ENCODE assay signal across 21 cellular contexts in genomic region chr7:151889406-151890354, GRCh38. TPM values are rescaled to one million over a fixed set of nuclear protein-coding genes. Genes with fewer than 3 reads are reported as not detected.
DNase-seq lines count a peak whose midpoint lies in the region; ATAC-seq and TF ChIP-seq lines count a peak whose summit lies in the region.
"Had no signal": no experiment of that assay in that cellular context is flagged by ENCODE, and none has a peak within 500 bp of the region (broad histone marks: within the 10 kb centered on the region; RNA-seq: fewer than 3 reads in every experiment).

No MANE protein-coding gene starts in this region.

- no peak overlapping the region for H2BK120ac ChIP-seq in neuronal stem cell (ENCODE audit: low read depth, low read length)

- TF ChIP-seq POLR2A in transverse colon (IDR thresholded peaks at IDR 0.05): no peak

- H3K27ac Mint-ChIP-seq in CD14-positive monocyte (peak overlapping the region in 4 of 7 donors; percentile 25 to 46 (median 31)), endodermal cell (no peak overlapping the region)
- H3K27ac Mint-ChIP-seq: HFFc6 had no signal

- no peak overlapping the region for H3K4ac ChIP-seq in neuronal stem cell (ENCODE audit: low read length)

- H3K4me3 ChIP-seq in WERI-Rb-1 (ENCODE audit: low read depth, low read length) (no peak overlapping the region), endodermal cell (ENCODE audit: low read length) (no peak overlapping the region), neuronal stem cell (ENCODE audit: low read length in 2 of 2) (peak overlapping the region in 1 of 2 donors; percentile 42), transverse colon (no peak overlapping the region)
- H3K4me3 ChIP-seq: GM23248, MG63 had no signal

- no peak for DNase-seq in CD14-positive monocyte (ENCODE audit: low spot score)
- peak; percentile 1 for DNase-seq in WERI-Rb-1
- peak; percentile 38 for DNase-seq in endodermal cell
- no peak for DNase-seq in neuronal stem cell (ENCODE audit: low spot score)
- DNase-seq in cortex of kidney (lab: John Stamatoyannopoulos, UW): no peak
- no peak for DNase-seq in inferior parietal cortex (ENCODE audit: extremely low spot score)
- DNase-seq in transverse colon: no peak
- DNase-seq: ACHN; CD4-positive, alpha-beta memory T cell; GM23248; HFFc6; Karpas-422; MG63; NCI-H1092; NCI-H146; NCI-H2081 treated with DMSO at 0.1 percent for 48 hours; NCI-H226; NCI-H524 treated with DMSO at 0.1 percent for 48 hours; SHP77 had no signal

- no peak overlapping the region for H3K4me2 ChIP-seq in neuronal stem cell (ENCODE audit: insufficient read depth, low read length, poor library complexity, severe bottlenecking)

- no peak overlapping the region for H4K8ac ChIP-seq in neuronal stem cell (ENCODE audit: low read depth, low read length)

- H3K4me3 Mint-ChIP-seq in CD14-positive monocyte: no peak overlapping the region
- no peak overlapping the region for H3K4me3 Mint-ChIP-seq in endodermal cell
- H3K4me3 Mint-ChIP-seq: CD4-positive, alpha-beta memory T cell; HFFc6 had no signal

- H3K27me3 Mint-ChIP-seq in CD14-positive monocyte (ENCODE audit: low read depth in 3 of 3): peaks cover 14 to 22% (median 18%) of the 10 kb centered on the region in 3 donors
- peaks cover 51% of the 10 kb centered on the region for H3K27me3 Mint-ChIP-seq in endodermal cell (ENCODE audit: insufficient read depth)

- peaks cover 16% of the 10 kb centered on the region for H3K4me1 Mint-ChIP-seq in CD14-positive monocyte
- H3K4me1 Mint-ChIP-seq in endodermal cell: no peaks in the 10 kb centered on the region

- no peak overlapping the region for H4K91ac ChIP-seq in neuronal stem cell (ENCODE audit: low read depth, low read length, poor library complexity)

- no peak overlapping the region for H3K14ac ChIP-seq in neuronal stem cell (ENCODE audit: low read length)

- in situ Hi-C loops in transverse colon (cut with MboI; ENCODE audit: low pct_ligation_motif_present in 1 of 4, low pct_unique_long_range_greater_than_20kb in 1 of 4, low sequenced_read_pairs in 3 of 4): no loop called here

- H2BK5ac ChIP-seq in neuronal stem cell (ENCODE audit: low read length): no peak overlapping the region

- TF ChIP-seq CTCF in CD14-positive monocyte (IDR thresholded peaks at IDR 0.05): no peak
- TF ChIP-seq CTCF in WERI-Rb-1 (IDR thresholded peaks at IDR 0.05; ENCODE audit: low read depth, low read length): no peak
- TF ChIP-seq CTCF in endodermal cell (conservative IDR thresholded peaks at IDR 0.05): no peak
- no peak for TF ChIP-seq CTCF in transverse colon (IDR thresholded peaks at IDR 0.05)

- H2AK5ac ChIP-seq in neuronal stem cell (ENCODE audit: low read depth, low read length): no peak overlapping the region

- H3K9ac ChIP-seq in endodermal cell (ENCODE audit: extremely low read depth, low read length, poor library complexity, severe bottlenecking) (no peak overlapping the region), neuronal stem cell (ENCODE audit: low read depth, low read length, poor library complexity) (no peak overlapping the region)
- H3K9ac ChIP-seq: GM23248 had no signal

- H3K9me3 Mint-ChIP-seq in CD14-positive monocyte: no peaks in the 10 kb centered on the region
- no peaks in the 10 kb centered on the region for H3K9me3 Mint-ChIP-seq in endodermal cell
- H3K9me3 Mint-ChIP-seq: HFFc6 had no signal

- no peak for ATAC-seq in GM21381 (IDR thresholded peaks at IDR 0.05; ENCODE audit: unreplicated experiment)
- ATAC-seq: SK-N-SH treated with all-trans-retinoic acid at 6 μM for 48 hours had no signal

- no peak overlapping the region for H2BK15ac ChIP-seq in neuronal stem cell (ENCODE audit: low read length)

- H2AFZ ChIP-seq in neuronal stem cell (ENCODE audit: low read length): no peak overlapping the region
- H2AFZ ChIP-seq: GM23248 had no signal

- no peak overlapping the region for H2BK12ac ChIP-seq in neuronal stem cell (ENCODE audit: low read length)

- no peak for TF ChIP-seq EP300 in transverse colon (IDR thresholded peaks at IDR 0.05; ENCODE audit: low read depth)

- H3K79me1 ChIP-seq in neuronal stem cell (ENCODE audit: low read depth, low read length): no peaks in the 10 kb centered on the region

- H3K4me1 ChIP-seq in endodermal cell (ENCODE audit: control insufficient read depth, insufficient read depth, low read length): no peaks in the 10 kb centered on the region
- H3K4me1 ChIP-seq in neuronal stem cell (ENCODE audit: control insufficient read depth in 2 of 2, insufficient read depth in 1 of 2, low read depth in 1 of 2, low read length in 2 of 2): peaks cover 0 to 5% of the 10 kb centered on the region in 2 donors
- H3K4me1 ChIP-seq in transverse colon: peaks cover 0 to 9% (median 2%) of the 10 kb centered on the region in 4 donors

- peak overlapping the region; percentile 82 for H3K23ac ChIP-seq in neuronal stem cell (ENCODE audit: low read depth, low read length, poor library complexity)

- WGBS in endodermal cell (ENCODE audit: insufficient coverage in 1 of 2, insufficient read length in 1 of 2), 2 experiments: 90 to 94% methylated on average over 17 to 21 of the region's 21 CpGs
- WGBS in neuronal stem cell (ENCODE audit: extremely low coverage in 2 of 2, insufficient read length in 2 of 2, insufficient replicate concordance in 1 of 2), 2 donors: no CpG with 5 or more reads among the region's 21 CpGs
- 75% methylated on average over 21 of the region's 21 CpGs; no CpG with 5 or more reads in 1 of the 2 donors for WGBS in transverse colon (ENCODE audit: low coverage in 1 of 2), 2 donors

- H3K27me3 ChIP-seq in WERI-Rb-1 (ENCODE audit: insufficient read depth, low read depth, severe bottlenecking): no peaks in the 10 kb centered on the region
- H3K27me3 ChIP-seq in endodermal cell (ENCODE audit: control insufficient read depth, insufficient read depth, low read length, poor library complexity, severe bottlenecking): peaks cover 15% of the 10 kb centered on the region
- peaks cover 0 to 65% (median 0%) of the 10 kb centered on the region in 3 experiments for H3K27me3 ChIP-seq in neuronal stem cell (ENCODE audit: control insufficient read depth in 3 of 3, insufficient read depth in 3 of 3, low read depth in 1 of 3, low read length in 3 of 3)
- peaks cover 4% of the 10 kb centered on the region for H3K27me3 ChIP-seq in transverse colon

- H3K9me3 ChIP-seq in WERI-Rb-1 (ENCODE audit: severe bottlenecking) (no peaks in the 10 kb centered on the region), endodermal cell (ENCODE audit: control insufficient read depth, low read length) (no peaks in the 10 kb centered on the region), neuronal stem cell (replicated peaks in 1 of 2; ENCODE audit: control insufficient read depth in 2 of 2, insufficient read depth in 1 of 2, low read depth in 1 of 2, low read length in 2 of 2) (no peaks in the 10 kb centered on the region), transverse colon (no peaks in the 10 kb centered on the region)
- H3K9me3 ChIP-seq: MG63 had no signal

- H3K36me3 Mint-ChIP-seq in CD14-positive monocyte (no peaks in the 10 kb centered on the region), endodermal cell (ENCODE audit: low read depth) (no peaks in the 10 kb centered on the region)
- H3K36me3 Mint-ChIP-seq: CD4-positive, alpha-beta memory T cell had no signal

- intact Hi-C loops in CD14-positive monocyte (cut with micrococcal nuclease): no loop called here
- intact Hi-C loops in transverse colon (cut with DNase I; ENCODE audit: low total_unique reads): no loop called here

- H3K36me3 ChIP-seq in WERI-Rb-1: no peaks in the 10 kb centered on the region
- no peaks in the 10 kb centered on the region for H3K36me3 ChIP-seq in endodermal cell (ENCODE audit: control insufficient read depth, insufficient read depth, low read length)
- H3K36me3 ChIP-seq in neuronal stem cell (replicated peaks in 1 of 2; ENCODE audit: control insufficient read depth in 2 of 2, insufficient read depth in 2 of 2, low read length in 2 of 2): no peaks in the 10 kb centered on the region
- no peaks in the 10 kb centered on the region for H3K36me3 ChIP-seq in transverse colon
- H3K36me3 ChIP-seq: MG63 had no signal

- H3K18ac ChIP-seq in neuronal stem cell (ENCODE audit: low read length): peak overlapping the region; percentile 58

- H3K27ac ChIP-seq in WERI-Rb-1: no peak overlapping the region
- H3K27ac ChIP-seq in endodermal cell (ENCODE audit: low read depth, low read length): no peak overlapping the region
- H3K27ac ChIP-seq in neuronal stem cell (replicated peaks; ENCODE audit: low read length): no peak overlapping the region
- no peak overlapping the region for H3K27ac ChIP-seq in transverse colon
- H3K27ac ChIP-seq: GM23248 had no signal

RNA-seq across cellular contexts. Expression of gene PRKAG2, which starts 12.8 kb away (rescaled TPM):
- polyA plus RNA-seq in CD14-positive monocyte: 10 to 100 TPM; 29.2 to 30.9 TPM
- total RNA-seq in endodermal cell (10 to 100 TPM; 17.2 to 20.7 TPM), transverse colon (10 to 100 TPM; 25.1 to 57.8 (median 46.7) TPM)
- 13.3 TPM for polyA plus RNA-seq in endodermal cell (2013, experiment 1 of 2)
- polyA plus RNA-seq in endodermal cell (2013, experiment 2 of 2): 15.2 TPM
- 23.4 TPM for polyA plus RNA-seq in neuronal stem cell (2013, experiment 1 of 2)
- 21.8 TPM for polyA plus RNA-seq in neuronal stem cell (2013, experiment 2 of 2)

Comparison
In these comparisons a context has a peak if more than half of its experiments do, and no peak if none do; other contexts are left out.
1. DNase-seq: peak in WERI-Rb-1 (single experiment) and endodermal cell (single experiment); none in CD14-positive monocyte (single experiment), neuronal stem cell (single experiment), cortex of kidney (single experiment), inferior parietal cortex (single experiment) and transverse colon (single experiment).